ENCODE assay signal across 9 cellular contexts in genomic region chr1:32716312-32717126, GRCh38. TPM values are rescaled to one million over a fixed set of nuclear protein-coding genes. Genes with fewer than 3 reads are reported as not detected.
DNase-seq lines count a peak whose midpoint lies in the region; ATAC-seq and TF ChIP-seq lines count a peak whose summit lies in the region.
"Had no signal": no experiment of that assay in that cellular context is flagged by ENCODE, and none has a peak within 500 bp of the region (broad histone marks: within the 10 kb centered on the region; RNA-seq: fewer than 3 reads in every experiment).

No MANE protein-coding gene starts in this region.

- no peaks in the 10 kb centered on the region for H3K36me3 ChIP-seq in HAP-1 (replicated peaks)
- no peaks in the 10 kb centered on the region for H3K36me3 ChIP-seq in psoas muscle (ENCODE audit: insufficient read depth in 1 of 2, low read depth in 1 of 2)
- H3K36me3 ChIP-seq: uterus had no signal

- WGBS in psoas muscle, 3 donors = 29 to 32% (median 32%) methylated on average over 9 of the region's 9 CpGs

- ATAC-seq in psoas muscle = peak; percentile 48 to 71 (median 56)
- no peak for ATAC-seq in GM18870 (IDR thresholded peaks at IDR 0.05; ENCODE audit: unreplicated experiment)

- intact Hi-C loops in psoas muscle (cut with DNase I) = loop anchor here in 1 of 2 donors (5.0 kb wide), 1 partner anchor 36 kb away; no protein-coding TSS in a partner anchor

- no peak for TF ChIP-seq CTCF in psoas muscle (IDR thresholded peaks at IDR 0.05)

- H3K4me1 ChIP-seq in HAP-1 = peaks cover 12% of the 10 kb centered on the region
- no peaks in the 10 kb centered on the region for H3K4me1 ChIP-seq in psoas muscle
- H3K4me1 ChIP-seq: uterus had no signal

- in situ Hi-C loops in HAP-1 (cut with MboI; ENCODE audit: low sequenced_read_pairs) = no loop called here

- H3K27ac ChIP-seq in psoas muscle = no peak overlapping the region
- H3K27ac ChIP-seq: uterus had no signal

- no peaks in the 10 kb centered on the region for H3K9me3 ChIP-seq in HAP-1
- no peaks in the 10 kb centered on the region for H3K9me3 ChIP-seq in psoas muscle
- H3K9me3 ChIP-seq: uterus had no signal

- H3K4me3 ChIP-seq in HAP-1 (peak overlapping the region; percentile 10), psoas muscle (no peak overlapping the region)
- H3K4me3 ChIP-seq: uterus had no signal

- no peaks in the 10 kb centered on the region for H3K27me3 ChIP-seq in HAP-1 (ENCODE audit: low read depth)
- H3K27me3 ChIP-seq in psoas muscle (ENCODE audit: insufficient read depth in 3 of 3, low read length in 2 of 3) = no peaks in the 10 kb centered on the region
- H3K27me3 ChIP-seq: uterus had no signal

- DNase-seq in COLO668 (lab: John Stamatoyannopoulos, UW; ENCODE audit: unreplicated experiment) (peak; percentile 100), HAP-1 (ENCODE audit: low spot score in 2 of 2) (peak; percentile 70 to 96), NCI-H2196 treated with DMSO at 0.1 percent for 48 hours (lab: John Stamatoyannopoulos, UW; ENCODE audit: unreplicated experiment) (peak; percentile 91), germinal center (ENCODE audit: low spot score) (peak; percentile 79), psoas muscle (peak; percentile 42 to 68), amniotic stem cell (lab: John Stamatoyannopoulos, UW) (no peak)
- peak; percentile 8 to 23 for DNase-seq in activated CD4-positive, alpha-beta T cell treated with anti-CD3 and anti-CD28 coated beads for 4 hours

RNA-seq across cellular contexts. Expression of gene SYNC, which starts 13.9 kb away (rescaled TPM):
- total RNA-seq in psoas muscle = 10 to 100 TPM; 40.4 to 82.5 (median 54.4) TPM
- polyA plus RNA-seq in psoas muscle = 10 to 100 TPM; 46.1 to 74.7 (median 49.1) TPM
